In the genomic region with DNA sequence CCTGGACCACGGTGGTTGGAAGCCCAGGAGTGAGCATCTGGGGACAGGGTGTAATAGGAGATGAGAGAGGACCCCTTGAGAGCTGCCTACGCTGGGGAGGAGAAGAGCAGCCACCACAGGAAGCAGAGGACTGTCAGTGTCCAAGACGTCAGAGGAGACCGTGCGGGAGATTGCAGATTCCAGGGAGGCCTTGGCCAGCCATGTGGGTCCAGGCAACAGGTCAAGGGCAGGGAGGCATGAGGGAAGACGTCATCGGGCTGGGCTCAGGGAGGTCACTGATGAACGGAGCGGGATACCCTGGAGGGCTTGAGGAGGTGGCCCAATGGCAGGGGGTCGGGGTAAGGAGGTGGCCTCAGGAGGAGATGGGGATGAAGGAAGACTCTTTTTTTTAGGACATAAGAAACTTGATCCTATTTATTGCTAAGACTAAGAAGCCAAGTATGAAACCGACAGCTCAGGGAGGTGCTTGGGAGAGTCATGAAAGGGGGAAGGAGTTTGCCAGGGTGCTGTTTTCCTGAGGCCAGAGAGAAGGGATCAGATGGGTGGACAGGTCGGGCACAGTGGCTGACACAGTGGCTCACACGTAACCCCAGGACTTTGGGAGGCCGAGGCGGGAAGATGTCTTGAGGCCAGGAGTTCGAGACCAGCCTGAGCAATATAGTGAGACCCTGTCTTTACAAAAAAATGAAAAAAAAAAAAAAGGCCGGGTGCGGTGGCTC, we compare ENCODE assay signal across 7 cellular contexts. TPM values are rescaled to one million over a fixed set of nuclear protein-coding genes. Genes with fewer than 3 reads are reported as not detected.
DNase-seq lines count a peak whose midpoint lies in the region; ATAC-seq and TF ChIP-seq lines count a peak whose summit lies in the region.
"Not testable (repeated sequence)": the region's sequence is repeated elsewhere in the genome, so short reads cannot be mapped to it uniquely, and the experiment has no call there.

No MANE protein-coding gene starts in this region.

- DNase-seq in EH (ENCODE audit: low read depth) = peak; percentile 25
- DNase-seq in NCI-H2171 treated with DMSO at 0.1 percent for 48 hours (lab: John Stamatoyannopoulos, UW) = peak; percentile 33
- DNase-seq in astrocyte of the spinal cord (ENCODE audit: low read depth, low spot score) = peak; percentile 13
- DNase-seq in fibroblast of gingiva (ENCODE audit: low read depth) = peak; percentile 13
- DNase-seq in right atrium auricular region (ENCODE audit: low spot score); neural crest cell (ENCODE audit: low read depth, low spot score); sciatic nerve (ENCODE audit: low spot score): not testable (repeated sequence)

- H3K27me3 Mint-ChIP-seq in neural crest cell (ENCODE audit: low read depth) = not testable (repeated sequence)

- peak overlapping the region; percentile 75 to 89 for H3K27ac ChIP-seq in right atrium auricular region

- not testable (repeated sequence) for H3K36me3 ChIP-seq in right atrium auricular region

- intact Hi-C loops in sciatic nerve (cut with DNase I) = not testable (repeated sequence)

- peak; percentile 80 for ATAC-seq in sciatic nerve

- not testable (repeated sequence) for H3K9me3 Mint-ChIP-seq in neural crest cell

- H3K27me3 ChIP-seq in right atrium auricular region = not testable (repeated sequence)

- H3K4me1 ChIP-seq in right atrium auricular region = peaks cover 0 to 30% of the 10 kb centered on the region in 2 donors

- not testable (repeated sequence) for H3K36me3 Mint-ChIP-seq in neural crest cell (ENCODE audit: low read depth)

- peaks cover 47% of the 10 kb centered on the region for H3K4me1 Mint-ChIP-seq in neural crest cell

- TF ChIP-seq CTCF in astrocyte of the spinal cord (IDR thresholded peaks at IDR 0.05; ENCODE audit: low read depth, low read length); right atrium auricular region (IDR thresholded peaks at IDR 0.05); neural crest cell (conservative IDR thresholded peaks at IDR 0.05): not testable (repeated sequence)

- not testable (repeated sequence) for H3K4me3 Mint-ChIP-seq in neural crest cell

- not testable (repeated sequence) for H3K4me3 ChIP-seq in astrocyte of the spinal cord (ENCODE audit: low read depth, low read length); right atrium auricular region

- peak overlapping the region; percentile 40 for H3K27ac Mint-ChIP-seq in neural crest cell (ENCODE audit: unreplicated experiment)

- not testable (repeated sequence) for H3K9me3 ChIP-seq in right atrium auricular region

- in situ Hi-C loops in astrocyte of the spinal cord (cut with HindIII; ENCODE audit: low sequenced_read_pairs) = not testable (repeated sequence)

RNA-seq across cellular contexts. Expression of a gene that starts 30.5 kb away (rescaled TPM):
- total RNA-seq in right atrium auricular region = 10 to 100 TPM; 65.0 to 67.8 TPM
- total RNA-seq in neural crest cell = 39.3 and 40.2 TPM in 2 replicates
- 16.0 TPM for total RNA-seq in sciatic nerve
